1 cellular context compared by ENCODE assay signal in genomic region chr17:43900183-43900857, GRCh38.
TF ChIP-seq lines count a peak whose summit lies in the region.

No MANE protein-coding gene starts in this region.

TF ChIP-seq in GM12878, 131 proteins besides CTCF, POLR2A, EP300 and RAD21:
- TF ChIP-seq MTA2 (IDR thresholded peaks at IDR 0.05; ENCODE audit: low read depth) = no peak
- TF ChIP-seq, protein P1, sequence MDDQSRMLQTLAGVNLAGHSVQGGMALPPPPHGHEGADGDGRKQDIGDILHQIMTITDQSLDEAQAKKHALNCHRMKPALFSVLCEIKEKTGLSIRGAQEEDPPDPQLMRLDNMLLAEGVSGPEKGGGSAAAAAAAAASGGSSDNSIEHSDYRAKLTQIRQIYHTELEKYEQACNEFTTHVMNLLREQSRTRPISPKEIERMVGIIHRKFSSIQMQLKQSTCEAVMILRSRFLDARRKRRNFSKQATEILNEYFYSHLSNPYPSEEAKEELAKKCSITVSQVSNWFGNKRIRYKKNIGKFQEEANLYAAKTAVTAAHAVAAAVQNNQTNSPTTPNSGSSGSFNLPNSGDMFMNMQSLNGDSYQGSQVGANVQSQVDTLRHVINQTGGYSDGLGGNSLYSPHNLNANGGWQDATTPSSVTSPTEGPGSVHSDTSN (IDR thresholded peaks at IDR 0.05; ENCODE audit: insufficient replicate concordance, low read depth, low read length) = peak; percentile 54
- TF ChIP-seq FOS (IDR thresholded peaks at IDR 0.05; ENCODE audit: borderline replicate concordance, extremely low read depth, insufficient read length) = peak; percentile 64
- TF ChIP-seq SP1 (IDR thresholded peaks at IDR 0.05; ENCODE audit: low read depth, low read length) = peak; percentile 93
- no peak for TF ChIP-seq RELA (IDR thresholded peaks at IDR 0.05; ENCODE audit: borderline replicate concordance, partially characterized antibody)
- TF ChIP-seq, protein P2, sequence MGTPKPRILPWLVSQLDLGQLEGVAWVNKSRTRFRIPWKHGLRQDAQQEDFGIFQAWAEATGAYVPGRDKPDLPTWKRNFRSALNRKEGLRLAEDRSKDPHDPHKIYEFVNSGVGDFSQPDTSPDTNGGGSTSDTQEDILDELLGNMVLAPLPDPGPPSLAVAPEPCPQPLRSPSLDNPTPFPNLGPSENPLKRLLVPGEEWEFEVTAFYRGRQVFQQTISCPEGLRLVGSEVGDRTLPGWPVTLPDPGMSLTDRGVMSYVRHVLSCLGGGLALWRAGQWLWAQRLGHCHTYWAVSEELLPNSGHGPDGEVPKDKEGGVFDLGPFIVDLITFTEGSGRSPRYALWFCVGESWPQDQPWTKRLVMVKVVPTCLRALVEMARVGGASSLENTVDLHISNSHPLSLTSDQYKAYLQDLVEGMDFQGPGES (IDR thresholded peaks at IDR 0.05) = peak; percentile 34; the same call in 1 of the 2 replicates
- peak; percentile 81 for TF ChIP-seq PKNOX1 (IDR thresholded peaks at IDR 0.05)
TF ChIP-seq in GM12878: peak in this region for 5.
